ENCODE assay signal across 8 cellular contexts in genomic region chr12:110468212-110469048, GRCh38. TPM values are rescaled to one million over a fixed set of nuclear protein-coding genes. Genes with fewer than 3 reads are reported as not detected.
DNase-seq lines count a peak whose midpoint lies in the region; ATAC-seq and TF ChIP-seq lines count a peak whose summit lies in the region.

Gene FAM216A (plus strand): TSS chr12:110468845. CDS start chr12:110468876, 31 bp downstream.
Gene GPN3 (minus strand): TSS chr12:110468257. CDS start chr12:110468203, 54 bp downstream.

- H3K27me3 Mint-ChIP-seq in activated CD4-positive, alpha-beta memory T cell treated with anti-CD3 and anti-CD28 coated beads for 36 hours: no peaks in the 10 kb centered on the region

- peak in 28 of 56 donors; percentile 10 to 54 (median 22) for TF ChIP-seq CTCF in dorsolateral prefrontal cortex (IDR thresholded peaks at IDR 0.05 in 54 of 56, conservative IDR thresholded peaks at IDR 0.05 in 2 of 56; ENCODE audit: low read depth in 1 of 56, partially characterized antibody in 56 of 56)
- TF ChIP-seq CTCF in liver (IDR thresholded peaks at IDR 0.05; ENCODE audit: low read depth, low read length, missing input control): no peak

- ATAC-seq in GM19438 (IDR thresholded peaks at IDR 0.05; ENCODE audit: low read depth, unreplicated experiment) (peak; percentile 74), HG03575 (IDR thresholded peaks at IDR 0.05; ENCODE audit: extremely low read depth, insufficient number of reproducible peaks, low FRiP score, unreplicated experiment) (peak; percentile 40)

- peak; percentile 99 for DNase-seq in CD1c-positive myeloid dendritic cell (ENCODE audit: extremely low spot score)
- DNase-seq in NCI-H82 treated with DMSO at 0.1 percent for 48 hours (lab: John Stamatoyannopoulos, UW; ENCODE audit: unreplicated experiment): peak; percentile 98
- DNase-seq in activated CD4-positive, alpha-beta memory T cell treated with anti-CD3 and anti-CD28 coated beads for 36 hours: peak; percentile 98
- DNase-seq in dorsolateral prefrontal cortex: peak; percentile 90 to 97 (median 96)
- DNase-seq in stimulated activated CD4-positive, alpha-beta T cell treated with anti-CD3 and anti-CD28 coated beads, Interleukin-4, amount 100 ng/mL, for 24 hours: peak; percentile 96

- H3K36me3 ChIP-seq in liver (ENCODE audit: control insufficient read depth in 4 of 4, insufficient read depth in 3 of 4, low read depth in 1 of 4, low read length in 3 of 4): peaks cover 0 to 6% (median 2%) of the 10 kb centered on the region in 4 donors

- H3K27ac ChIP-seq in dorsolateral prefrontal cortex (peak within 1 kb of the TSS; percentile 72 to 99 (median 98)), liver (ENCODE audit: low read depth in 1 of 2, low read length in 2 of 2) (peak within 1 kb of the TSS; percentile 79 to 95)

- H3K4me3 ChIP-seq in dorsolateral prefrontal cortex (peak within 1 kb of the TSS; percentile 71 to 100 (median 91)), liver (ENCODE audit: low read depth in 1 of 3, low read length in 3 of 3) (peak within 1 kb of the TSS; percentile 71 to 99 (median 94))

- peak within 1 kb of the TSS; percentile 77 to 93 for H3K9ac ChIP-seq in liver (ENCODE audit: low read depth in 1 of 2, low read length in 2 of 2)

- H3K4me1 ChIP-seq in liver (ENCODE audit: control insufficient read depth in 4 of 4, insufficient read depth in 4 of 4, low read length in 3 of 4): peaks cover 0 to 27% (median 21%) of the 10 kb centered on the region in 4 donors

- intact Hi-C loops in activated CD4-positive, alpha-beta memory T cell treated with anti-CD3 and anti-CD28 coated beads for 36 hours (cut with micrococcal nuclease): loop anchor here (1.0 to 2.0 kb wide), 5 partner anchors 18 to 272 kb away; partner anchors contain the start of genes ARPC3, PPTC7, RAD9B and VPS29
- intact Hi-C loops in dorsolateral prefrontal cortex (cut with DNase I): loop anchor here (1.0 to 10.0 kb wide), 6 partner anchors 18 to 266 kb away; partner anchors contain the start of genes PPTC7 (in 2 of the 2), RAD9B (in 2 of the 2), VPS29 (in 2 of the 2) and ARPC3 (in 1 of the 2)

- peaks cover 13% of the 10 kb centered on the region for H3K36me3 Mint-ChIP-seq in activated CD4-positive, alpha-beta memory T cell treated with anti-CD3 and anti-CD28 coated beads for 36 hours

- H3K27me3 ChIP-seq in dorsolateral prefrontal cortex (no peaks in the 10 kb centered on the region), liver (ENCODE audit: control insufficient read depth in 4 of 4, insufficient read depth in 4 of 4, low read length in 3 of 4) (no peaks in the 10 kb centered on the region)

- peak; percentile 47 to 53 for TF ChIP-seq RAD21 in liver (IDR thresholded peaks at IDR 0.05)

- POLR2A ChIA-PET in activated CD4-positive, alpha-beta memory T cell treated with anti-CD3 and anti-CD28 coated beads for 36 hours (lab: Charles Lee): interaction anchor here (0.5 to 2.7 kb wide), 20 partner anchors 12 to 389 kb away, joined by 3 to 33 read pairs (median 4); partner anchors contain the start of genes ARPC3, ATP2A2, IFT81 and PPP1CC

- CTCF ChIA-PET in activated CD4-positive, alpha-beta memory T cell treated with anti-CD3 and anti-CD28 coated beads for 36 hours (lab: Charles Lee): interaction anchor here (0.6 to 6.7 kb wide), 33 partner anchors 8 to 623 kb away, joined by 3 to 86 read pairs (median 4); partner anchors contain the start of genes ARPC3, RAD9B, TCTN1 and VPS29

- no peaks in the 10 kb centered on the region for H3K9me3 ChIP-seq in liver (ENCODE audit: control insufficient read depth in 4 of 4, low read length in 3 of 4)

- H3K4me3 Mint-ChIP-seq in activated CD4-positive, alpha-beta memory T cell treated with anti-CD3 and anti-CD28 coated beads for 36 hours: peak within 1 kb of the TSS; percentile 98

- peak within 1 kb of the TSS; percentile 97 for H3K27ac Mint-ChIP-seq in activated CD4-positive, alpha-beta memory T cell treated with anti-CD3 and anti-CD28 coated beads for 36 hours

- no peaks in the 10 kb centered on the region for H3K9me3 Mint-ChIP-seq in activated CD4-positive, alpha-beta memory T cell treated with anti-CD3 and anti-CD28 coated beads for 36 hours

- peaks cover 28% of the 10 kb centered on the region for H3K4me1 Mint-ChIP-seq in activated CD4-positive, alpha-beta memory T cell treated with anti-CD3 and anti-CD28 coated beads for 36 hours (ENCODE audit: low read depth)

- under 1% methylated on average over 79 of the region's 79 CpGs for WGBS in liver

TF ChIP-seq in liver, 16 proteins besides CTCF, POLR2A, EP300 and RAD21:
- TF ChIP-seq FOXA1 (IDR thresholded peaks at IDR 0.05) (peak; percentile 75), SP1 (IDR thresholded peaks at IDR 0.05) (peak; percentile 90), GABPA (IDR thresholded peaks at IDR 0.05 in 1 of 2, conservative IDR thresholded peaks at IDR 0.05 in 1 of 2) (peak in 1 of 2 donors; percentile 83), NR2F2 (IDR thresholded peaks at IDR 0.05) (peak; percentile 36), JUND (IDR thresholded peaks at IDR 0.05) (peak in 1 of 2 donors; percentile 17), FOXA2 (IDR thresholded peaks at IDR 0.05) (peak; percentile 61), HNF4A (conservative IDR thresholded peaks at IDR 0.05) (peak; percentile 24 to 43), EGR1 (IDR thresholded peaks at IDR 0.05; ENCODE audit: low read depth in 2 of 2) (peak; percentile 25 to 48), TAF1 (conservative IDR thresholded peaks at IDR 0.05) (peak; percentile 91), RXRA (IDR thresholded peaks at IDR 0.05) (peak; percentile 67 to 69), ZBTB33 (IDR thresholded peaks at IDR 0.05) (peak; percentile 98), HNF4G (IDR thresholded peaks at IDR 0.05) (peak; percentile 36), YY1 (IDR thresholded peaks at IDR 0.05) (peak; percentile 95)
- TF ChIP-seq, protein P1, sequence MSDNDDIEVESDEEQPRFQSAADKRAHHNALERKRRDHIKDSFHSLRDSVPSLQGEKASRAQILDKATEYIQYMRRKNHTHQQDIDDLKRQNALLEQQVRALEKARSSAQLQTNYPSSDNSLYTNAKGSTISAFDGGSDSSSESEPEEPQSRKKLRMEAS (IDR thresholded peaks at IDR 0.05): peak; percentile 97
- TF ChIP-seq, protein P2, sequence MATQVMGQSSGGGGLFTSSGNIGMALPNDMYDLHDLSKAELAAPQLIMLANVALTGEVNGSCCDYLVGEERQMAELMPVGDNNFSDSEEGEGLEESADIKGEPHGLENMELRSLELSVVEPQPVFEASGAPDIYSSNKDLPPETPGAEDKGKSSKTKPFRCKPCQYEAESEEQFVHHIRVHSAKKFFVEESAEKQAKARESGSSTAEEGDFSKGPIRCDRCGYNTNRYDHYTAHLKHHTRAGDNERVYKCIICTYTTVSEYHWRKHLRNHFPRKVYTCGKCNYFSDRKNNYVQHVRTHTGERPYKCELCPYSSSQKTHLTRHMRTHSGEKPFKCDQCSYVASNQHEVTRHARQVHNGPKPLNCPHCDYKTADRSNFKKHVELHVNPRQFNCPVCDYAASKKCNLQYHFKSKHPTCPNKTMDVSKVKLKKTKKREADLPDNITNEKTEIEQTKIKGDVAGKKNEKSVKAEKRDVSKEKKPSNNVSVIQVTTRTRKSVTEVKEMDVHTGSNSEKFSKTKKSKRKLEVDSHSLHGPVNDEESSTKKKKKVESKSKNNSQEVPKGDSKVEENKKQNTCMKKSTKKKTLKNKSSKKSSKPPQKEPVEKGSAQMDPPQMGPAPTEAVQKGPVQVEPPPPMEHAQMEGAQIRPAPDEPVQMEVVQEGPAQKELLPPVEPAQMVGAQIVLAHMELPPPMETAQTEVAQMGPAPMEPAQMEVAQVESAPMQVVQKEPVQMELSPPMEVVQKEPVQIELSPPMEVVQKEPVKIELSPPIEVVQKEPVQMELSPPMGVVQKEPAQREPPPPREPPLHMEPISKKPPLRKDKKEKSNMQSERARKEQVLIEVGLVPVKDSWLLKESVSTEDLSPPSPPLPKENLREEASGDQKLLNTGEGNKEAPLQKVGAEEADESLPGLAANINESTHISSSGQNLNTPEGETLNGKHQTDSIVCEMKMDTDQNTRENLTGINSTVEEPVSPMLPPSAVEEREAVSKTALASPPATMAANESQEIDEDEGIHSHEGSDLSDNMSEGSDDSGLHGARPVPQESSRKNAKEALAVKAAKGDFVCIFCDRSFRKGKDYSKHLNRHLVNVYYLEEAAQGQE (IDR thresholded peaks at IDR 0.05): peak; percentile 80
- TF ChIP-seq, protein P3, sequence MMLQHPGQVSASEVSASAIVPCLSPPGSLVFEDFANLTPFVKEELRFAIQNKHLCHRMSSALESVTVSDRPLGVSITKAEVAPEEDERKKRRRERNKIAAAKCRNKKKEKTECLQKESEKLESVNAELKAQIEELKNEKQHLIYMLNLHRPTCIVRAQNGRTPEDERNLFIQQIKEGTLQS (IDR thresholded peaks at IDR 0.05): peak; percentile 54

RNA-seq across cellular contexts. Expression of gene FAM216A, which starts in this region (rescaled TPM):
- total RNA-seq in activated CD4-positive, alpha-beta memory T cell treated with anti-CD3 and anti-CD28 coated beads for 36 hours: 10 to 100 TPM; 29.8 to 30.0 TPM
- total RNA-seq in dorsolateral prefrontal cortex (10 to 100 TPM; 10.4 to 38.9 (median 27.5) TPM), liver (1 to 10 TPM; 3.6 to 7.4 TPM)
- 1 to 10 TPM; 4.7 to 4.8 TPM for polyA plus RNA-seq in liver

RNA-seq across cellular contexts. Expression of gene GPN3, which starts in this region (rescaled TPM):
- 10 to 100 TPM; 62.4 to 68.4 TPM for total RNA-seq in activated CD4-positive, alpha-beta memory T cell treated with anti-CD3 and anti-CD28 coated beads for 36 hours
- 10 to 100 TPM in 118 of 120 experiments, 1 to 10 TPM in 2; 8.3 to 24.4 (median 16.5) TPM for total RNA-seq in dorsolateral prefrontal cortex
- 10 to 100 TPM; 13.4 to 17.7 TPM for total RNA-seq in liver
- 10 to 100 TPM; 19.6 to 47.2 TPM for polyA plus RNA-seq in liver

Comparison
In these comparisons a context has a peak if more than half of its experiments do, and no peak if none do; other contexts are left out.
1. Peak in every context shown above with its lines: DNase-seq, ATAC-seq, H3K4me3 ChIP-seq and H3K27ac ChIP-seq.